Comparison of ENCODE assay signal across 2 cellular contexts in the genomic region with DNA sequence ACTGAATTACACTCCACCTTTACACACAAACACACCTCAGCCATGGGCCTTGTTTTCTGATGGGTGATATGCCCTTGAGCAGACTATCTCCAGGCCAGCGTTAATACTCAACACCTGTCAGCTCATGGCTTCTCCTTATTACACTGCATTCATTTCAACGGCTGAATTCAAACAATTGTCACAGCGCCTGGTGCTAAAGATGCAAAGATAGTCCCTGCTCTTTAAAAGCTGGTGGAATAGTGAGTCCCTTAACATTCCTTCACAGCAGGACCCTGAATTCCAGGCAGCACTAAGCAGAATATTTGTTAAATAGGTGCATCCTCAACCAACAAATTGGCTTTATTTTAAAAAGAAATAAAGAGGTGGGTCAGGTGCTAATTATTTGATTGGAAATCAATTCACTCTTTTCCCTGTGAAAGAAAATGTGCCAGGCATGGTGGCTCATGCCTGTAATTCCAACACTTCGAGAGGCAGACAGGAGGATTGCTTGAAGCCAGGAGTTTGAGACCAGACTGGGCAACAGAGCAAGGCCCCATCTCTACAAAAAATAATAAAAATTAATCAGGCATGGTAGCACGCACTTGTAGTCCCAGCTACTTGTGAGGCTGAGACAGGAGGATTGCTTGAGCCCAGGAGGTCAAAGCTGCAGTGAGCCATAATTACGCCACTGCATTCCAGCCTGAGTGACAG.
TF ChIP-seq lines count a peak whose summit lies in the region.

No MANE protein-coding gene starts in this region.

TF ChIP-seq in WTC11, 78 proteins besides CTCF, POLR2A, EP300 and RAD21:
- TF ChIP-seq, protein P1, sequence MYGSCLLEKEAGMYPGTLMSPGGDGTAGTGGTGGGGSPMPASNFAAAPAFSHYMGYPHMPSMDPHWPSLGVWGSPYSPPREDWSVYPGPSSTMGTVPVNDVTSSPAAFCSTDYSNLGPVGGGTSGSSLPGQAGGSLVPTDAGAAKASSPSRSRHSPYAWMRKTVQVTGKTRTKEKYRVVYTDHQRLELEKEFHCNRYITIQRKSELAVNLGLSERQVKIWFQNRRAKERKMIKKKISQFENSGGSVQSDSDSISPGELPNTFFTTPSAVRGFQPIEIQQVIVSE (CRISPR knock-in tag; IDR thresholded peaks at IDR 0.05; ENCODE audit: borderline replicate concordance): no peak
- TF ChIP-seq ETV6 (CRISPR knock-in tag; IDR thresholded peaks at IDR 0.05): no peak
- no peak for TF ChIP-seq IRF2 (CRISPR knock-in tag; IDR thresholded peaks at IDR 0.05; ENCODE audit: borderline replicate concordance, low read depth)
- TF ChIP-seq MXD4 (CRISPR knock-in tag; IDR thresholded peaks at IDR 0.05; ENCODE audit: borderline replicate concordance): no peak
- TF ChIP-seq TEAD1 (CRISPR knock-in tag; IDR thresholded peaks at IDR 0.05): peak; percentile 48; the same call in 1 of the 2 replicates
- TF ChIP-seq, protein P2, sequence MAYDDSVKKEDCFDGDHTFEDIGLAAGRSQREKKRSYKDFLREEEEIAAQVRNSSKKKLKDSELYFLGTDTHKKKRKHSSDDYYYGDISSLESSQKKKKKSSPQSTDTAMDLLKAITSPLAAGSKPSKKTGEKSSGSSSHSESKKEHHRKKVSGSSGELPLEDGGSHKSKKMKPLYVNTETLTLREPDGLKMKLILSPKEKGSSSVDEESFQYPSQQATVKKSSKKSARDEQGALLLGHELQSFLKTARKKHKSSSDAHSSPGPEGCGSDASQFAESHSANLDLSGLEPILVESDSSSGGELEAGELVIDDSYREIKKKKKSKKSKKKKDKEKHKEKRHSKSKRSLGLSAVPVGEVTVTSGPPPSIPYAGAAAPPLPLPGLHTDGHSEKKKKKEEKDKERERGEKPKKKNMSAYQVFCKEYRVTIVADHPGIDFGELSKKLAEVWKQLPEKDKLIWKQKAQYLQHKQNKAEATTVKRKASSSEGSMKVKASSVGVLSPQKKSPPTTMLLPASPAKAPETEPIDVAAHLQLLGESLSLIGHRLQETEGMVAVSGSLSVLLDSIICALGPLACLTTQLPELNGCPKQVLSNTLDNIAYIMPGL (CRISPR knock-in tag; IDR thresholded peaks at IDR 0.05): no peak
- TF ChIP-seq JUN (CRISPR knock-in tag; IDR thresholded peaks at IDR 0.05): no peak
- peak; percentile 97 for TF ChIP-seq ZNF121 (CRISPR knock-in tag; IDR thresholded peaks at IDR 0.05)
- TF ChIP-seq, protein P3, sequence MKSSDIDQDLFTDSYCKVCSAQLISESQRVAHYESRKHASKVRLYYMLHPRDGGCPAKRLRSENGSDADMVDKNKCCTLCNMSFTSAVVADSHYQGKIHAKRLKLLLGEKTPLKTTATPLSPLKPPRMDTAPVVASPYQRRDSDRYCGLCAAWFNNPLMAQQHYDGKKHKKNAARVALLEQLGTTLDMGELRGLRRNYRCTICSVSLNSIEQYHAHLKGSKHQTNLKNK (CRISPR knock-in tag; IDR thresholded peaks at IDR 0.05): no peak
- no peak; the same call in 1 of the 2 replicates for TF ChIP-seq GTF2I (CRISPR knock-in tag; conservative IDR thresholded peaks at IDR 0.05)
- no peak for TF ChIP-seq OVOL2 (CRISPR knock-in tag; IDR thresholded peaks at IDR 0.05; ENCODE audit: borderline replicate concordance)
- TF ChIP-seq, protein P4, sequence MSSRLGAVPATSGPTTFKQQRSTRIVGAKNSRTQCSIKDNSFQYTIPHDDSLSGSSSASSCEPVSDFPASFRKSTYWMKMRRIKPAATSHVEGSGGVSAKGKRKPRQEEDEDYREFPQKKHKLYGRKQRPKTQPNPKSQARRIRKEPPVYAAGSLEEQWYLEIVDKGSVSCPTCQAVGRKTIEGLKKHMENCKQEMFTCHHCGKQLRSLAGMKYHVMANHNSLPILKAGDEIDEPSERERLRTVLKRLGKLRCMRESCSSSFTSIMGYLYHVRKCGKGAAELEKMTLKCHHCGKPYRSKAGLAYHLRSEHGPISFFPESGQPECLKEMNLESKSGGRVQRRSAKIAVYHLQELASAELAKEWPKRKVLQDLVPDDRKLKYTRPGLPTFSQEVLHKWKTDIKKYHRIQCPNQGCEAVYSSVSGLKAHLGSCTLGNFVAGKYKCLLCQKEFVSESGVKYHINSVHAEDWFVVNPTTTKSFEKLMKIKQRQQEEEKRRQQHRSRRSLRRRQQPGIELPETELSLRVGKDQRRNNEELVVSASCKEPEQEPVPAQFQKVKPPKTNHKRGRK (CRISPR knock-in tag; IDR thresholded peaks at IDR 0.05; ENCODE audit: borderline replicate concordance): no peak
- TF ChIP-seq, protein P5, sequence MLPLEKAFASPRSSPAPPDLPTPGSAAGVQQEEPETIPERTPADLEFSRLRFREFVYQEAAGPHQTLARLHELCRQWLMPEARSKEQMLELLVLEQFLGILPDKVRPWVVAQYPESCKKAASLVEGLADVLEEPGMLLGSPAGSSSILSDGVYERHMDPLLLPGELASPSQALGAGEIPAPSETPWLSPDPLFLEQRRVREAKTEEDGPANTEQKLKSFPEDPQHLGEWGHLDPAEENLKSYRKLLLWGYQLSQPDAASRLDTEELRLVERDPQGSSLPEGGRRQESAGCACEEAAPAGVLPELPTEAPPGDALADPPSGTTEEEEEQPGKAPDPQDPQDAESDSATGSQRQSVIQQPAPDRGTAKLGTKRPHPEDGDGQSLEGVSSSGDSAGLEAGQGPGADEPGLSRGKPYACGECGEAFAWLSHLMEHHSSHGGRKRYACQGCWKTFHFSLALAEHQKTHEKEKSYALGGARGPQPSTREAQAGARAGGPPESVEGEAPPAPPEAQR (CRISPR knock-in tag; IDR thresholded peaks at IDR 0.05): no peak
- TF ChIP-seq MYBL2 (CRISPR knock-in tag; IDR thresholded peaks at IDR 0.05): 0 out of 2 replicates have a peak, but pooled peaks have one; percentile 36
- no peak for TF ChIP-seq ZNF671 (CRISPR knock-in tag; IDR thresholded peaks at IDR 0.05)

TF ChIP-seq in HEK293T, 16 proteins besides CTCF, POLR2A, EP300 and RAD21 (continued from another document):
- TF ChIP-seq, protein P6, sequence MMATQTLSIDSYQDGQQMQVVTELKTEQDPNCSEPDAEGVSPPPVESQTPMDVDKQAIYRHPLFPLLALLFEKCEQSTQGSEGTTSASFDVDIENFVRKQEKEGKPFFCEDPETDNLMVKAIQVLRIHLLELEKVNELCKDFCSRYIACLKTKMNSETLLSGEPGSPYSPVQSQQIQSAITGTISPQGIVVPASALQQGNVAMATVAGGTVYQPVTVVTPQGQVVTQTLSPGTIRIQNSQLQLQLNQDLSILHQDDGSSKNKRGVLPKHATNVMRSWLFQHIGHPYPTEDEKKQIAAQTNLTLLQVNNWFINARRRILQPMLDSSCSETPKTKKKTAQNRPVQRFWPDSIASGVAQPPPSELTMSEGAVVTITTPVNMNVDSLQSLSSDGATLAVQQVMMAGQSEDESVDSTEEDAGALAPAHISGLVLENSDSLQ (IDR thresholded peaks at IDR 0.05): no peak
- TF ChIP-seq ELF4 (IDR thresholded peaks at IDR 0.05): no peak
